ENCODE assay signal across 18 cellular contexts in genomic region chr12:102896067-102896466, GRCh38. TPM values are rescaled to one million over a fixed set of nuclear protein-coding genes. Genes with fewer than 3 reads are reported as not detected.
DNase-seq lines count a peak whose midpoint lies in the region; ATAC-seq and TF ChIP-seq lines count a peak whose summit lies in the region.
"Had no signal": no experiment of that assay in that cellular context is flagged by ENCODE, and none has a peak within 500 bp of the region (broad histone marks: within the 10 kb centered on the region; RNA-seq: fewer than 3 reads in every experiment).

No MANE protein-coding gene starts in this region.

- H3K18ac ChIP-seq in H9 (ENCODE audit: insufficient read length, low read depth, low read length) = peak overlapping the region; percentile 48

- no peak overlapping the region for H3K4me3 Mint-ChIP-seq in H9
- H3K4me3 Mint-ChIP-seq: CD8-positive, alpha-beta memory T cell had no signal

- H3K4ac ChIP-seq in H9 (ENCODE audit: low read depth, low read length) = no peak overlapping the region

- H3K27ac ChIP-seq in H9 (ENCODE audit: insufficient read length, low read depth, low read length) (no peak overlapping the region), upper lobe of left lung (no peak overlapping the region), caudate nucleus (ENCODE audit: low read depth, low read length) (no peak overlapping the region)
- H3K27ac ChIP-seq: HL-60, KMS-11 had no signal

- no peak overlapping the region for H2BK12ac ChIP-seq in H9 (ENCODE audit: insufficient read length, low read depth, low read length)

- no peak overlapping the region for H3T11ph ChIP-seq in H9 (ENCODE audit: low read length)

- no peak overlapping the region for H4K5ac ChIP-seq in H9 (ENCODE audit: insufficient read length, low read depth, low read length)

- H3K56ac ChIP-seq in H9 (ENCODE audit: insufficient read length, low read depth, low read length) = no peak overlapping the region

- 0 out of 7 replicates have a peak overlapping the region, but pooled peaks of 1 of the 3 experiments have one; percentile 1 for H3K27ac Mint-ChIP-seq in H9
- H3K27ac Mint-ChIP-seq: CD8-positive, alpha-beta memory T cell had no signal

- H3K9me3 ChIP-seq in H9 (ENCODE audit: control insufficient read depth, low read depth, low read length) (no peaks in the 10 kb centered on the region), upper lobe of left lung (no peaks in the 10 kb centered on the region)
- H3K9me3 ChIP-seq: SK-N-SH had no signal

- H3K4me3 ChIP-seq in upper lobe of left lung = no peak overlapping the region

- no peaks in the 10 kb centered on the region; the same call in 1 of the 2 replicates for H3K4me1 ChIP-seq in H9 (ENCODE audit: insufficient read depth, low read length)
- no peaks in the 10 kb centered on the region for H3K4me1 ChIP-seq in upper lobe of left lung

- no CpG with 5 or more reads among the region's 1 CpG for WGBS in H9 (ENCODE audit: extremely low coverage, insufficient read length, low lambda C conversion rate)
- 89 to 93% methylated on average over 1 of the region's 1 CpG for WGBS in upper lobe of left lung, 2 donors

- H3K79me1 ChIP-seq in H9 (ENCODE audit: insufficient read depth, low read depth, low read length, poor library complexity, severe bottlenecking) = no peaks in the 10 kb centered on the region

- H3K4me2 ChIP-seq in H9 (ENCODE audit: insufficient read depth, insufficient read length, low read length) = no peak overlapping the region
- H3K4me2 ChIP-seq: KMS-11, SK-N-SH had no signal

- in situ Hi-C loops in GM13976 (cut with MboI; ENCODE audit: low sequenced_read_pairs, unreplicated experiment) = no loop called here

- H2AFZ ChIP-seq in H9 (ENCODE audit: low read length) = no peak overlapping the region

- H3K79me2 ChIP-seq in H9 (ENCODE audit: insufficient read depth, low read length) = no peaks in the 10 kb centered on the region

- no peak overlapping the region for H2BK20ac ChIP-seq in H9 (ENCODE audit: low read depth, low read length, poor library complexity, severe bottlenecking)

- H3K36me3 ChIP-seq in upper lobe of left lung = no peaks in the 10 kb centered on the region

- no peaks in the 10 kb centered on the region for H3K36me3 Mint-ChIP-seq in H9 (ENCODE audit: insufficient read depth in 1 of 3, low read depth in 3 of 3)
- H3K36me3 Mint-ChIP-seq: CD8-positive, alpha-beta memory T cell had no signal

- H2BK120ac ChIP-seq in H9 (ENCODE audit: low read depth, low read length, poor library complexity, severe bottlenecking) = no peak overlapping the region

- no peak overlapping the region for H2BK5ac ChIP-seq in H9 (ENCODE audit: insufficient read length, low read length)

- H4K8ac ChIP-seq in H9 (replicated peaks; ENCODE audit: insufficient read length, low read depth, low read length) = no peak overlapping the region

- H3K9me3 Mint-ChIP-seq in H9 = no peaks in the 10 kb centered on the region
- H3K9me3 Mint-ChIP-seq: CD8-positive, alpha-beta memory T cell had no signal

- H3K27me3 ChIP-seq in H9 (ENCODE audit: insufficient read depth, low read length) = no peaks in the 10 kb centered on the region
- H3K27me3 ChIP-seq in upper lobe of left lung = no peaks in the 10 kb centered on the region

- DNase-seq in GM13976 (ENCODE audit: low spot score) (no peak), H9 (peak; percentile 45), OCI-M1 (lab: John Stamatoyannopoulos, UW) (peak; percentile 32), iPS-NIHi7 (ENCODE audit: extremely low spot score) (peak; percentile 29), NCI-H2107 treated with DMSO at 0.1 percent for 48 hours (lab: John Stamatoyannopoulos, UW; ENCODE audit: unreplicated experiment) (no peak), upper lobe of left lung (no peak), caudate nucleus (lab: John Stamatoyannopoulos, UW) (no peak)
- DNase-seq: CD8-positive, alpha-beta memory T cell; MM.1S; NCI-H1105; NCI-H2029; NCI-H524 treated with DMSO at 0.1 percent for 48 hours; NK-92 treated with Interleukin-12 subunit alpha and Interleukin-12 subunit beta, amount 100 ng/mL, for 24 hours; SK-N-SH had no signal

- TF ChIP-seq CTCF in GM13976 (IDR thresholded peaks at IDR 0.05; ENCODE audit: borderline replicate concordance, control extremely low read depth, extremely low read depth, insufficient read depth, missing control alignments) (peak; percentile 8), H9 (conservative IDR thresholded peaks at IDR 0.05) (peak; percentile 41; the same call in 2 of the 3 replicates), upper lobe of left lung (IDR thresholded peaks at IDR 0.05) (no peak)

- TF ChIP-seq EP300 in upper lobe of left lung (IDR thresholded peaks at IDR 0.05) = no peak

- no peak for TF ChIP-seq POLR2A in upper lobe of left lung (IDR thresholded peaks at IDR 0.05)

- H2AK5ac ChIP-seq in H9 (ENCODE audit: insufficient read length, low read length) = no peak overlapping the region

- no peak overlapping the region for H3K9ac ChIP-seq in H9 (ENCODE audit: extremely low read depth, insufficient read length, low read length)
- H3K9ac ChIP-seq: KMS-11, SK-N-SH had no signal

- no peaks in the 10 kb centered on the region for H4K20me1 ChIP-seq in H9 (ENCODE audit: control insufficient read depth, insufficient read depth, insufficient read length)

- no peak overlapping the region for H3K14ac ChIP-seq in H9 (ENCODE audit: insufficient read depth, low read length)

- no peaks in the 10 kb centered on the region for H3K23me2 ChIP-seq in H9 (ENCODE audit: insufficient read length, low read depth, low read length, poor library complexity, severe bottlenecking)

- H2BK15ac ChIP-seq in H9 (ENCODE audit: low read depth, low read length) = no peak overlapping the region; the same call in 1 of the 2 replicates

- H3K23ac ChIP-seq in H9 (ENCODE audit: insufficient read length, low read depth, low read length) = no peak overlapping the region

- ATAC-seq in upper lobe of left lung (ENCODE audit: low FRiP score in 2 of 2) (no peak), GM18907 (IDR thresholded peaks at IDR 0.05; ENCODE audit: unreplicated experiment) (no peak)

- H3K27me3 Mint-ChIP-seq in H9 (ENCODE audit: low read depth) = no peaks in the 10 kb centered on the region; the same call in none of the 2 replicates

- peaks cover 3 to 10% of the 10 kb centered on the region in 2 experiments; a peak in 3 of 4 replicates for H3K4me1 Mint-ChIP-seq in H9
- H3K4me1 Mint-ChIP-seq: CD8-positive, alpha-beta memory T cell had no signal

- H4K91ac ChIP-seq in H9 (ENCODE audit: insufficient read length, low read depth, low read length) = no peak overlapping the region

RNA-seq across cellular contexts. Expression of gene PAH, which starts 21.0 kb away (rescaled TPM):
- total RNA-seq in H9 (2021) (6.1 and 8.0 TPM in 2 replicates), upper lobe of left lung (1 to 10 TPM in 1 of 6 donors, under 1 TPM in 1, not detected in 4; 0.89 to 1.2 TPM)
- total RNA-seq: T-helper 1 cell treated with Interleukin-12 subunit alpha and Interleukin-12 subunit beta and Interleukin-4 antibody, amounts not matched to agents 30 ng/mL and 1 ng/mL, for 36 hours had no signal

Comparison
In these comparisons a context has a peak if more than half of its experiments do, and no peak if none do; other contexts are left out.
1. DNase-seq: peak in H9 (single experiment), OCI-M1 (single experiment) and iPS-NIHi7 (single experiment); none in GM13976 (single experiment), NCI-H2107 treated with DMSO at 0.1 percent for 48 hours (single experiment), upper lobe of left lung (0 of 2) and caudate nucleus (0 of 61).
2. CTCF ChIP-seq: peak in GM13976 (single experiment) and H9 (single experiment); none in upper lobe of left lung (0 of 6).